In genomic region chr16:886084-886543, GRCh38 we compare ENCODE assay signal across 20 cellular contexts.
DNase-seq lines count a peak whose midpoint lies in the region; ATAC-seq and TF ChIP-seq lines count a peak whose summit lies in the region.
"Had no signal": no experiment of that assay in that cellular context is flagged by ENCODE, and none has a peak within 500 bp of the region (broad histone marks: within the 10 kb centered on the region; RNA-seq: fewer than 3 reads in every experiment).

No MANE protein-coding gene starts in this region.

- DNase-seq in GM23338 (ENCODE audit: low spot score) (peak; percentile 77), iPS-NIHi11 (ENCODE audit: low spot score) (peak; percentile 75), pons (ENCODE audit: low spot score) (peak; percentile 65), germinal center (ENCODE audit: low spot score) (no peak), NCI-H345 (lab: John Stamatoyannopoulos, UW) (no peak)
- DNase-seq in activated CD4-positive, alpha-beta memory T cell treated with anti-CD3 and anti-CD28 coated beads for 36 hours = no peak
- DNase-seq: activated CD8-positive, alpha-beta memory T cell treated with anti-CD3 and anti-CD28 coated beads, Interleukin-2, amount 10 ng/mL, durations not matched to agents 7 days and 5 days; activated naive CD4-positive, alpha-beta T cell treated with Interleukin-2 at 50 U/mL for 16 hours; COR-L47; foreskin melanocyte; natural killer cell; NCI-H1048; NCI-H446; stomach; SW 1271 had no signal

- H3K4me3 ChIP-seq in GM23338 = peak overlapping the region; percentile 44
- H3K4me3 ChIP-seq: skin epidermis, stomach had no signal

- H3K27ac Mint-ChIP-seq in GM23338 = no peak overlapping the region; the same call in 1 of the 2 replicates
- H3K27ac Mint-ChIP-seq in activated CD4-positive, alpha-beta memory T cell treated with anti-CD3 and anti-CD28 coated beads for 36 hours = no peak overlapping the region
- H3K27ac Mint-ChIP-seq: activated CD8-positive, alpha-beta memory T cell treated with anti-CD3 and anti-CD28 coated beads, Interleukin-2, amount 10 ng/mL, durations not matched to agents 7 days and 5 days; natural killer cell had no signal

- peak in 1 of 2 experiments; percentile 21; a peak in 1 of 4 replicates for TF ChIP-seq CTCF in GM23338 (conservative IDR thresholded peaks at IDR 0.05; ENCODE audit: low read depth in 2 of 2)

- H3K36me3 Mint-ChIP-seq in GM23338 (ENCODE audit: low read depth) = no peaks in the 10 kb centered on the region
- no peaks in the 10 kb centered on the region for H3K36me3 Mint-ChIP-seq in activated CD4-positive, alpha-beta memory T cell treated with anti-CD3 and anti-CD28 coated beads for 36 hours
- H3K36me3 Mint-ChIP-seq: activated CD8-positive, alpha-beta memory T cell treated with anti-CD3 and anti-CD28 coated beads, Interleukin-2, amount 10 ng/mL, durations not matched to agents 7 days and 5 days; brain; natural killer cell had no signal

- H3K4me2 ChIP-seq in GM23338 = peak overlapping the region; percentile 61

- POLR2A ChIA-PET in activated CD4-positive, alpha-beta memory T cell treated with anti-CD3 and anti-CD28 coated beads for 36 hours (lab: Charles Lee) = no interaction called here

- ATAC-seq in GM23338 = peak; percentile 78
- ATAC-seq in HG03095 (IDR thresholded peaks at IDR 0.05; ENCODE audit: unreplicated experiment) = no peak
- ATAC-seq: activated CD8-positive, alpha-beta memory T cell treated with anti-CD3 and anti-CD28 coated beads, Interleukin-2, amount 10 ng/mL, durations not matched to agents 7 days and 5 days; left lobe of liver; natural killer cell had no signal

- H4K20me1 ChIP-seq in GM23338 (replicated peaks; ENCODE audit: insufficient read depth) = no peaks in the 10 kb centered on the region

- H2AFZ ChIP-seq in GM23338 = no peak overlapping the region

- H3K79me2 ChIP-seq in GM23338 (replicated peaks; ENCODE audit: insufficient read depth) = no peaks in the 10 kb centered on the region

- intact Hi-C loops in activated CD4-positive, alpha-beta memory T cell treated with anti-CD3 and anti-CD28 coated beads for 36 hours (cut with micrococcal nuclease) = no loop called here

- H3K4me1 Mint-ChIP-seq in GM23338 = peaks cover 12% of the 10 kb centered on the region; the same call in 2 of the 3 replicates
- H3K4me1 Mint-ChIP-seq in activated CD4-positive, alpha-beta memory T cell treated with anti-CD3 and anti-CD28 coated beads for 36 hours (ENCODE audit: low read depth) = no peaks in the 10 kb centered on the region
- H3K4me1 Mint-ChIP-seq: activated CD8-positive, alpha-beta memory T cell treated with anti-CD3 and anti-CD28 coated beads, Interleukin-2, amount 10 ng/mL, durations not matched to agents 7 days and 5 days had no signal

- H3K9me3 Mint-ChIP-seq in GM23338 = no peaks in the 10 kb centered on the region; the same call in 2 of the 3 replicates
- H3K9me3 Mint-ChIP-seq in activated CD4-positive, alpha-beta memory T cell treated with anti-CD3 and anti-CD28 coated beads for 36 hours = no peaks in the 10 kb centered on the region
- H3K9me3 Mint-ChIP-seq: natural killer cell had no signal

- H3K4me3 Mint-ChIP-seq in GM23338 = no peak overlapping the region; the same call in 2 of the 3 replicates
- H3K4me3 Mint-ChIP-seq in activated CD4-positive, alpha-beta memory T cell treated with anti-CD3 and anti-CD28 coated beads for 36 hours = no peak overlapping the region
- H3K4me3 Mint-ChIP-seq: activated CD8-positive, alpha-beta memory T cell treated with anti-CD3 and anti-CD28 coated beads, Interleukin-2, amount 10 ng/mL, durations not matched to agents 7 days and 5 days; natural killer cell had no signal

- H3K27me3 ChIP-seq in GM23338 (ENCODE audit: insufficient read depth) = no peaks in the 10 kb centered on the region; the same call in 1 of the 2 replicates
- H3K27me3 ChIP-seq: stomach had no signal

- no peaks in the 10 kb centered on the region for H3K36me3 ChIP-seq in GM23338 (ENCODE audit: insufficient read depth)

- peaks cover 4% of the 10 kb centered on the region; the same call in 1 of the 2 replicates for H3K4me1 ChIP-seq in GM23338 (ENCODE audit: insufficient read depth)

- H3K27me3 Mint-ChIP-seq in GM23338 (ENCODE audit: insufficient read depth, low read depth, poor library complexity) = peaks cover 12% of the 10 kb centered on the region
- no peaks in the 10 kb centered on the region for H3K27me3 Mint-ChIP-seq in activated CD4-positive, alpha-beta memory T cell treated with anti-CD3 and anti-CD28 coated beads for 36 hours
- H3K27me3 Mint-ChIP-seq: activated CD8-positive, alpha-beta memory T cell treated with anti-CD3 and anti-CD28 coated beads, Interleukin-2, amount 10 ng/mL, durations not matched to agents 7 days and 5 days; brain had no signal

- H3F3A ChIP-seq in GM23338 (replicated peaks; ENCODE audit: low read depth) = 0 out of 2 replicates have a peak, but pooled peaks cover 13% of the 10 kb centered on the region

- CTCF ChIA-PET in activated CD4-positive, alpha-beta memory T cell treated with anti-CD3 and anti-CD28 coated beads for 36 hours (lab: Charles Lee) = no interaction called here

- no peaks in the 10 kb centered on the region for H3K9me2 ChIP-seq in GM23338 (ENCODE audit: insufficient read depth)

- H3K27ac ChIP-seq in GM23338 (ENCODE audit: low read depth) = no peak overlapping the region; the same call in 1 of the 2 replicates
- peak overlapping the region; percentile 41 for H3K27ac ChIP-seq in cingulate gyrus (ENCODE audit: low read depth, low read length)
- H3K27ac ChIP-seq: stomach had no signal

TF ChIP-seq in GM23338, 12 proteins besides CTCF, POLR2A, EP300 and RAD21 (continues in another document):
- TF ChIP-seq ETS1 (IDR thresholded peaks at IDR 0.05) (no peak), NANOG (IDR thresholded peaks at IDR 0.05; ENCODE audit: borderline replicate concordance) (no peak), ZNF462 (CRISPR knock-in tag; IDR thresholded peaks at IDR 0.05) (no peak), JUNB (IDR thresholded peaks at IDR 0.05; ENCODE audit: unreplicated experiment) (no peak)

Comparison
In these comparisons a context has a peak if more than half of its experiments do, and no peak if none do; other contexts are left out.
1. DNase-seq: peak in GM23338 (single experiment), iPS-NIHi11 (single experiment) and pons (single experiment); none in germinal center (single experiment), NCI-H345 (single experiment) and activated CD4-positive, alpha-beta memory T cell treated with anti-CD3 and anti-CD28 coated beads for 36 hours (single experiment).